In genomic region chr2:44100351-44100750, GRCh38 we compare ENCODE assay signal across 8 cellular contexts.
DNase-seq lines count a peak whose midpoint lies in the region; TF ChIP-seq lines count a peak whose summit lies in the region.

No MANE protein-coding gene starts in this region.

- H3K27me3 Mint-ChIP-seq in activated naive CD8-positive, alpha-beta T cell treated with anti-CD3 and anti-CD28 coated beads for 36 hours = no peaks in the 10 kb centered on the region

- no peak overlapping the region for H3K27ac ChIP-seq in epithelial cell of prostate

- H3K27ac Mint-ChIP-seq in activated naive CD8-positive, alpha-beta T cell treated with anti-CD3 and anti-CD28 coated beads for 36 hours = no peak overlapping the region

- peaks cover 12% of the 10 kb centered on the region for H3K4me1 Mint-ChIP-seq in activated naive CD8-positive, alpha-beta T cell treated with anti-CD3 and anti-CD28 coated beads for 36 hours

- TF ChIP-seq CTCF in GM12865 (IDR thresholded peaks at IDR 0.05; ENCODE audit: insufficient read depth, low read depth, low read length, missing control alignments) = no peak

- H3K4me3 Mint-ChIP-seq in activated naive CD8-positive, alpha-beta T cell treated with anti-CD3 and anti-CD28 coated beads for 36 hours = no peak overlapping the region

- H3K36me3 Mint-ChIP-seq in activated naive CD8-positive, alpha-beta T cell treated with anti-CD3 and anti-CD28 coated beads for 36 hours = no peaks in the 10 kb centered on the region

- DNase-seq in GM12865 (ENCODE audit: low read depth) (peak; percentile 19), NCI-H82 treated with DMSO at 0.1 percent for 48 hours (lab: John Stamatoyannopoulos, UW; ENCODE audit: unreplicated experiment) (peak; percentile 38), epithelial cell of prostate (ENCODE audit: low read depth, low spot score) (peak; percentile 45), pulmonary artery endothelial cell (ENCODE audit: low read depth, low spot score) (peak; percentile 22), iPS-NIHi7 (ENCODE audit: extremely low spot score) (no peak), NAMALWA (ENCODE audit: low spot score) (no peak), SK-N-DZ (ENCODE audit: low spot score) (no peak)
- no peak for DNase-seq in activated naive CD8-positive, alpha-beta T cell treated with anti-CD3 and anti-CD28 coated beads for 36 hours

- H3K9me3 Mint-ChIP-seq in activated naive CD8-positive, alpha-beta T cell treated with anti-CD3 and anti-CD28 coated beads for 36 hours = no peaks in the 10 kb centered on the region

- H3K4me3 ChIP-seq in GM12865 (ENCODE audit: low read depth, low read length) = no peak overlapping the region

Comparison
In these comparisons a context has a peak if more than half of its experiments do, and no peak if none do; other contexts are left out.
1. DNase-seq: peak in GM12865 (single experiment), NCI-H82 treated with DMSO at 0.1 percent for 48 hours (single experiment), epithelial cell of prostate (single experiment) and pulmonary artery endothelial cell (single experiment); none in iPS-NIHi7 (single experiment), activated naive CD8-positive, alpha-beta T cell treated with anti-CD3 and anti-CD28 coated beads for 36 hours (single experiment), NAMALWA (single experiment) and SK-N-DZ (single experiment).